ENCODE assay signal across 13 cellular contexts in the genomic region with DNA sequence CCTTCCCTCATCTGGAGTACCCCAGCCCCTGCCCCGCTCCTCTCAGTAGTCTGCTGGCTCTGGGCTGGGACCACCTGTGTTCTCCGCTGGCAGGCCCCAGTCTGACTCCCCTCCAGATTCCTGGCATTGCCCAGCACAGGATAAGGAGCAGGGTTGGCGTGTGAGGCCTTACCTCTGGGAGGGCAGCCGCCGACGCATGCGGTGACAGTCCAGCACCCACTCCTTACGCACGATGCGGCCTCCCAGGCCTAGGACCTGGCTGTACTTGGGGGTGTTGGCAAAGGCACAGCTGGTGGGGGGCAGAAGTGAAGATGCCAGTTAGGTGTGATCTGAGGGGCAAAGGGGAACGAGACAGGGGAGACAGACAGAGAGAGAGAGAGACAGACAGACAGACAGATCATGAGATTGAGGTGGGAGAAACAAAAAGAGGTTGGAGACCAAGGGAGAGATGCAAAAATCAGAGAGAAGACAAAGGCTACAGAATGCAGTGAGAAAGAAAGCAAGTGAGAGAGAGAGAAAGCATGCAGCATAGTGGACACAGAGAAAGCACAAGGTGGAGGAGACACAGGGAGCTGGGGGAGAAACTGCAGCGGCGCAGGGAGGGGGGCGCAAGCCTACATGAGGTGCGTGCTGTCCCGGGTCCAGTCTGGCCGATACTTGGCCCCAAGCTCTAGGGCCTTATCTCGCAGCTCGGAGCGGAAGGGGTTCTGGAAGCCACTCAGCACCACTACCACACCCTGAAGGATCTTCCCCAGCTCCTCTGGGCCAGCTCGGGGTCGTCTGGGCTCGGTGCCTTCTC. TPM values are rescaled to one million over a fixed set of nuclear protein-coding genes. Genes with fewer than 3 reads are reported as not detected.
"Had no signal": no experiment of that assay in that cellular context is flagged by ENCODE, and none has a peak within 500 bp of the region (broad histone marks: within the 10 kb centered on the region; RNA-seq: fewer than 3 reads in every experiment).

No MANE protein-coding gene starts in this region.

- H3K4me1 Mint-ChIP-seq: mesothelial cell of epicardium had no signal

- ATAC-seq: activated CD4-positive, alpha-beta T cell treated with anti-CD3 and anti-CD28 coated beads for 36 hours; lower lobe of right lung; right lobe of liver; upper lobe of right lung had no signal

- H3K27ac Mint-ChIP-seq: activated CD4-positive, alpha-beta T cell treated with anti-CD3 and anti-CD28 coated beads for 36 hours; mesothelial cell of epicardium; stimulated activated naive CD8-positive, alpha-beta T cell treated with anti-CD3 and anti-CD28 coated beads, Interleukin-15, Interleukin-2, amounts not matched to agents 100 ng/mL and 50 ng/mL, for 24 hours had no signal

- H3K9me3 Mint-ChIP-seq: mesothelial cell of epicardium; stimulated activated naive CD8-positive, alpha-beta T cell treated with anti-CD3 and anti-CD28 coated beads, Interleukin-15, Interleukin-2, amounts not matched to agents 100 ng/mL and 50 ng/mL, for 24 hours had no signal

- H3K4me3 Mint-ChIP-seq: activated CD4-positive, alpha-beta T cell treated with anti-CD3 and anti-CD28 coated beads for 36 hours; mesothelial cell of epicardium; stimulated activated naive CD8-positive, alpha-beta T cell treated with anti-CD3 and anti-CD28 coated beads, Interleukin-15, Interleukin-2, amounts not matched to agents 100 ng/mL and 50 ng/mL, for 24 hours had no signal

- H3K27me3 Mint-ChIP-seq: activated CD4-positive, alpha-beta T cell treated with anti-CD3 and anti-CD28 coated beads for 36 hours; stimulated activated naive CD8-positive, alpha-beta T cell treated with anti-CD3 and anti-CD28 coated beads, Interleukin-15, Interleukin-2, amounts not matched to agents 100 ng/mL and 50 ng/mL, for 24 hours had no signal

- DNase-seq: activated CD4-positive, alpha-beta T cell treated with anti-CD3 and anti-CD28 coated beads for 36 hours; activated gamma-delta T cell; erythroblast; hypothalamus; lower lobe of right lung; nucleus accumbens; right lobe of liver; stimulated activated CD4-positive, alpha-beta T cell treated with anti-CD3 and anti-CD28 coated beads, Interleukin-2, amount 100 ng/mL, for 24 hours; T1000; upper lobe of right lung had no signal

RNA-seq across cellular contexts. Expression of gene ZNF575, which starts 18.6 kb away (rescaled TPM):
- total RNA-seq: myocyte had no signal
